1 cellular context compared by ENCODE assay signal in the genomic region with DNA sequence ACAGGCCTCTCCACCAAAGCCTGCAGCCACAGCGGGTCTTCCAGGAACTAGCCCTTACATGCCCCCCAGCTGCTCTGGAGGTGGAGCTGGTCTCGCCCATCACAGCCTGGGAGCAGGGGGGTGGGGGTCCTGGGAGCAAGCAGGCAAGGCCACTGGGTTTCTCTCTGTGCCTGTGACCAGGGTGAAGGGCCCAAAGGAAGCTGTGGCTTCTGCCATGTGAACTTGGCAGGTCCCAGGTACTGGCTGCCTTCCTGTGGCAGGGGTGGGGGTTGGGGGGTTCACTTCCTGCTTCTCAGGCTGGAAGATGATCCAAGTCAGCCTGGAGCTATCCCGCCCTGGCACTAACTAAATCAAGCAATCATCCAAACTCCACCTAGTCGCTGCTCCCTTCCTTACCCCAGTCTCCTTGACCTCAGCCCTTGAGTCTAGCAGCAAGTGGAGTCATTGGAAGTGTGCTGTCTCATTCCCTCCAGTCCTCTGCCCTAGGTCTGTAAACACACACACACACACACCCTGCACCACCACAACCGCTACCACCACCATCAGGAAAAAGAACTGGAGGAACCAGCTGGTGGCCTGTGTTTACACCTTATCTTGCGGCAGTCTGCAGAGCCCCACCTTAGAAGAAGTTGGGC.
TF ChIP-seq lines count a peak whose summit lies in the region.

No MANE protein-coding gene starts in this region.

TF ChIP-seq in WTC11, 78 proteins besides CTCF, POLR2A, EP300 and RAD21 (continued from another document):
- TF ChIP-seq, protein P1, sequence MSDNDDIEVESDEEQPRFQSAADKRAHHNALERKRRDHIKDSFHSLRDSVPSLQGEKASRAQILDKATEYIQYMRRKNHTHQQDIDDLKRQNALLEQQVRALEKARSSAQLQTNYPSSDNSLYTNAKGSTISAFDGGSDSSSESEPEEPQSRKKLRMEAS (CRISPR knock-in tag; IDR thresholded peaks at IDR 0.05) = no peak
- no peak for TF ChIP-seq NFYB (CRISPR knock-in tag; conservative IDR thresholded peaks at IDR 0.05; ENCODE audit: low read depth)
- TF ChIP-seq, protein P2, sequence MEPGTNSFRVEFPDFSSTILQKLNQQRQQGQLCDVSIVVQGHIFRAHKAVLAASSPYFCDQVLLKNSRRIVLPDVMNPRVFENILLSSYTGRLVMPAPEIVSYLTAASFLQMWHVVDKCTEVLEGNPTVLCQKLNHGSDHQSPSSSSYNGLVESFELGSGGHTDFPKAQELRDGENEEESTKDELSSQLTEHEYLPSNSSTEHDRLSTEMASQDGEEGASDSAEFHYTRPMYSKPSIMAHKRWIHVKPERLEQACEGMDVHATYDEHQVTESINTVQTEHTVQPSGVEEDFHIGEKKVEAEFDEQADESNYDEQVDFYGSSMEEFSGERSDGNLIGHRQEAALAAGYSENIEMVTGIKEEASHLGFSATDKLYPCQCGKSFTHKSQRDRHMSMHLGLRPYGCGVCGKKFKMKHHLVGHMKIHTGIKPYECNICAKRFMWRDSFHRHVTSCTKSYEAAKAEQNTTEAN (CRISPR knock-in tag; IDR thresholded peaks at IDR 0.05) = no peak
- no peak for TF ChIP-seq MXD4 (CRISPR knock-in tag; IDR thresholded peaks at IDR 0.05; ENCODE audit: borderline replicate concordance)
- TF ChIP-seq ZBTB21 (CRISPR knock-in tag; IDR thresholded peaks at IDR 0.05; ENCODE audit: borderline replicate concordance) = no peak
- TF ChIP-seq, protein P3, sequence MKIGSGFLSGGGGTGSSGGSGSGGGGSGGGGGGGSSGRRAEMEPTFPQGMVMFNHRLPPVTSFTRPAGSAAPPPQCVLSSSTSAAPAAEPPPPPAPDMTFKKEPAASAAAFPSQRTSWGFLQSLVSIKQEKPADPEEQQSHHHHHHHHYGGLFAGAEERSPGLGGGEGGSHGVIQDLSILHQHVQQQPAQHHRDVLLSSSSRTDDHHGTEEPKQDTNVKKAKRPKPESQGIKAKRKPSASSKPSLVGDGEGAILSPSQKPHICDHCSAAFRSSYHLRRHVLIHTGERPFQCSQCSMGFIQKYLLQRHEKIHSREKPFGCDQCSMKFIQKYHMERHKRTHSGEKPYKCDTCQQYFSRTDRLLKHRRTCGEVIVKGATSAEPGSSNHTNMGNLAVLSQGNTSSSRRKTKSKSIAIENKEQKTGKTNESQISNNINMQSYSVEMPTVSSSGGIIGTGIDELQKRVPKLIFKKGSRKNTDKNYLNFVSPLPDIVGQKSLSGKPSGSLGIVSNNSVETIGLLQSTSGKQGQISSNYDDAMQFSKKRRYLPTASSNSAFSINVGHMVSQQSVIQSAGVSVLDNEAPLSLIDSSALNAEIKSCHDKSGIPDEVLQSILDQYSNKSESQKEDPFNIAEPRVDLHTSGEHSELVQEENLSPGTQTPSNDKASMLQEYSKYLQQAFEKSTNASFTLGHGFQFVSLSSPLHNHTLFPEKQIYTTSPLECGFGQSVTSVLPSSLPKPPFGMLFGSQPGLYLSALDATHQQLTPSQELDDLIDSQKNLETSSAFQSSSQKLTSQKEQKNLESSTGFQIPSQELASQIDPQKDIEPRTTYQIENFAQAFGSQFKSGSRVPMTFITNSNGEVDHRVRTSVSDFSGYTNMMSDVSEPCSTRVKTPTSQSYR (CRISPR knock-in tag; IDR thresholded peaks at IDR 0.05) = no peak
